18 cellular contexts compared by ENCODE assay signal in the genomic region with DNA sequence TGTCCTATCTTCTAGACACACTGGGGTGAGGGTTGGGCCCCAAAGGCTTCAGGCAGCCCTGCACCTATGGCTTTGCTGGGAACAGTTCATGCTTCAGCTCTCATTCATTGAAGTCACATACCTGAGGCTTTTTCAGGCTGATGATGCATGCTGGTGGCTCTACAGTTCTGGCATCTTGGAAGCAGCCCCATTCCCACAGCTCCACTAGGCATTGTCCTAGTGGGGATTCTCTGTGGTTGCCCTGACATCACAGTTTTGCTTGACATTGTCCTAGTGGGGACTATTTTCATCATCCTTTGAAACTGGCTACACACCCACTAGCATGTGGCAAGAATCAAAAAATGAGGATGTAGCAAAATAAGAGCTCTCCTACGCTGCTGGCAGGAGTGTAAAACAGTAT. TPM values are rescaled to one million over a fixed set of nuclear protein-coding genes. Genes with fewer than 3 reads are reported as not detected.
DNase-seq lines count a peak whose midpoint lies in the region; ATAC-seq, FAIRE-seq and TF ChIP-seq lines count a peak whose summit lies in the region.
"Had no signal": no experiment of that assay in that cellular context is flagged by ENCODE, and none has a peak within 500 bp of the region (broad histone marks: within the 10 kb centered on the region; RNA-seq: fewer than 3 reads in every experiment).

No MANE protein-coding gene starts in this region.

- POLR2A ChIA-PET in MCF 10A (lab: Yijun Ruan, JAX) = no interaction called here

- H3K27me3 ChIP-seq in mammary epithelial cell (ENCODE audit: insufficient read depth, low read length) (no peaks in the 10 kb centered on the region), keratinocyte (ENCODE audit: control insufficient read depth, extremely low read depth, insufficient read depth, low read length) (no peaks in the 10 kb centered on the region)

- CTCF ChIA-PET in mammary epithelial cell (lab: Charles Lee; ENCODE audit: low non-redundant PET) (interaction anchor here (0.5 kb wide), 1 partner anchor 1330 kb away, joined by 3 read pairs; the partner anchor contains the start of gene STPG2), MCF 10A (lab: Yijun Ruan, JAX) (interaction anchor here (0.6 to 3.2 kb wide), 2 partner anchors 10 to 70 kb away, joined by 3 to 23 read pairs; no protein-coding TSS in a partner anchor)

- H3K4me1 ChIP-seq in mammary epithelial cell (ENCODE audit: insufficient read depth, low read length) = peaks cover 6% of the 10 kb centered on the region
- H3K4me1 ChIP-seq in keratinocyte (ENCODE audit: control insufficient read depth, extremely low read depth, insufficient read depth, low read length) = peaks cover 3% of the 10 kb centered on the region

- no peaks in the 10 kb centered on the region for H3K4me1 Mint-ChIP-seq in MCF 10A (ENCODE audit: insufficient read depth, unreplicated experiment)

- H3K27ac Mint-ChIP-seq in MCF 10A (ENCODE audit: low read depth, unreplicated experiment) = no peak overlapping the region

- H2AFZ ChIP-seq in mammary epithelial cell (ENCODE audit: low read depth, low read length) (no peak overlapping the region), keratinocyte (ENCODE audit: control insufficient read depth, low read length) (no peak overlapping the region)

- peak; percentile 52 for FAIRE-seq in keratinocyte (lab: Jason Lieb, UNC)
- FAIRE-seq: K562 had no signal

- 40% methylated on average over 1 of the region's 1 CpG for WGBS in mammary epithelial cell (ENCODE audit: low coverage, missing lambda C conversion rate)

- intact Hi-C loops in mammary epithelial cell (cut with micrococcal nuclease) (no loop called here), MCF 10A (cut with micrococcal nuclease) (no loop called here)

- DNase-seq in mammary epithelial cell (peak; percentile 86), MCF 10A (ENCODE audit: unreplicated experiment) (no peak), epithelial cell of prostate (ENCODE audit: low read depth, low spot score) (peak; percentile 43), keratinocyte (ENCODE audit: low read depth, low spot score) (no peak), stromal cell of bone marrow (ENCODE audit: low read depth) (peak; percentile 9), NCI-H187 treated with DMSO at 0.1 percent for 48 hours (lab: John Stamatoyannopoulos, UW) (no peak), anterior cingulate cortex (lab: John Stamatoyannopoulos, UW) (no peak)
- DNase-seq: C1 segment of cervical spinal cord, COR-L47, DMS153, GOT3, NCI-H1092, NCI-H446 treated with DMSO at 0.1 percent for 48 hours, NCI-H748 treated with DMSO at 0.1 percent for 48 hours had no signal

- BruUV-seq in mammary epithelial cell (replicated peaks; lab: Mats Ljungman, UMichigan) (no TSS peak), MCF 10A (replicated peaks; lab: Mats Ljungman, UMichigan) (no TSS peak)

- H3K79me2 ChIP-seq in mammary epithelial cell (ENCODE audit: insufficient read depth, low read length) (no peaks in the 10 kb centered on the region), keratinocyte (ENCODE audit: control insufficient read depth, insufficient read depth, low read length) (no peaks in the 10 kb centered on the region)

- no peak overlapping the region for H3K27ac ChIP-seq in mammary epithelial cell (ENCODE audit: insufficient read depth, low read depth, low read length)
- peak overlapping the region; percentile 5 for H3K27ac ChIP-seq in epithelial cell of prostate
- no peak overlapping the region for H3K27ac ChIP-seq in keratinocyte (ENCODE audit: control insufficient read depth, insufficient read depth, low read length)
- H3K27ac ChIP-seq: 22Rv1 had no signal

- no peaks in the 10 kb centered on the region for H3K9me3 Mint-ChIP-seq in MCF 10A (ENCODE audit: unreplicated experiment)

- H3K36me3 Mint-ChIP-seq in MCF 10A (ENCODE audit: insufficient read depth, unreplicated experiment) = no peaks in the 10 kb centered on the region

- in situ Hi-C loops in mammary epithelial cell (cut with MboI; ENCODE audit: low sequenced_read_pairs in 2 of 2) = no loop called here

- H4K20me1 ChIP-seq in mammary epithelial cell (ENCODE audit: insufficient read depth, low read length) (no peaks in the 10 kb centered on the region), keratinocyte (ENCODE audit: control insufficient read depth, extremely low read depth, insufficient read depth, low read length) (no peaks in the 10 kb centered on the region)

- no peak for ATAC-seq in GM21381 (IDR thresholded peaks at IDR 0.05; ENCODE audit: unreplicated experiment)
- ATAC-seq: K562, Right ventricle myocardium inferior had no signal

- dilution Hi-C loops in mammary epithelial cell (cut with HindIII; ENCODE audit: low sequenced_read_pairs) (no loop called here), keratinocyte (cut with MboI; ENCODE audit: extremely low pct_ligation_motif_present, low sequenced_read_pairs) (no loop called here)

- no peaks in the 10 kb centered on the region for H3K9me1 ChIP-seq in keratinocyte (ENCODE audit: control insufficient read depth, extremely low read depth, insufficient read depth, low read length)

- H3K4me3 Mint-ChIP-seq in MCF 10A (ENCODE audit: unreplicated experiment) = no peak overlapping the region

- H3K27me3 Mint-ChIP-seq in MCF 10A (ENCODE audit: insufficient read depth, unreplicated experiment) = no peaks in the 10 kb centered on the region

- no peaks in the 10 kb centered on the region for H3K36me3 ChIP-seq in mammary epithelial cell (ENCODE audit: insufficient read depth, low read length)
- no peaks in the 10 kb centered on the region for H3K36me3 ChIP-seq in keratinocyte (ENCODE audit: control insufficient read depth in 2 of 2, extremely low read depth in 1 of 2, insufficient read depth in 2 of 2, low read length in 2 of 2)

- H3K9ac ChIP-seq in mammary epithelial cell (ENCODE audit: insufficient read depth, low read length) (no peak overlapping the region), keratinocyte (ENCODE audit: control insufficient read depth, extremely low read depth, insufficient read depth, low read length) (no peak overlapping the region)

- H3K4me2 ChIP-seq in mammary epithelial cell (ENCODE audit: insufficient read depth, low read depth, low read length) (no peak overlapping the region), keratinocyte (ENCODE audit: control insufficient read depth, extremely low read depth, insufficient read depth, low read depth, low read length) (no peak overlapping the region)

- H3K9me3 ChIP-seq in mammary epithelial cell (replicated peaks; ENCODE audit: insufficient read depth, low read length) = no peaks in the 10 kb centered on the region
- H3K9me3 ChIP-seq in keratinocyte (ENCODE audit: control insufficient read depth, low read depth, low read length) = no peaks in the 10 kb centered on the region

- H3K4me3 ChIP-seq in mammary epithelial cell (replicated peaks in 1 of 3; ENCODE audit: insufficient read depth in 1 of 3, low read depth in 2 of 3, low read length in 3 of 3) (no peak overlapping the region), keratinocyte (ENCODE audit: control insufficient read depth in 2 of 3, extremely low read depth in 1 of 3, insufficient read depth in 2 of 3, low read depth in 1 of 3, low read length in 3 of 3) (no peak overlapping the region)
- H3K4me3 ChIP-seq: K562 had no signal

- TF ChIP-seq CTCF in mammary epithelial cell (conservative IDR thresholded peaks at IDR 0.05 in 1 of 2, IDR thresholded peaks at IDR 0.05 in 1 of 2; ENCODE audit: extremely low read depth in 1 of 2, insufficient read depth in 1 of 2, low read depth in 1 of 2, low read length in 2 of 2) (no peak), MCF 10A (IDR thresholded peaks at IDR 0.05; ENCODE audit: unreplicated experiment) (no peak), keratinocyte (optimal IDR thresholded peaks at IDR 0.05 in 1 of 3, IDR thresholded peaks at IDR 0.05 in 1 of 3, conservative IDR thresholded peaks at IDR 0.05 in 1 of 3; ENCODE audit: extremely low read depth in 1 of 3, insufficient read depth in 2 of 3, low read length in 3 of 3) (no peak)

RNA-seq across cellular contexts. Expression of gene C4orf17, which starts 37.7 kb away (rescaled TPM):
- not detected for total RNA-seq in mammary epithelial cell
- polyA plus RNA-seq in mammary epithelial cell = not detected
- polyA minus RNA-seq in mammary epithelial cell = not detected
- not detected in 2 replicates for total RNA-seq in MCF 10A (2022)
- polyA plus RNA-seq in keratinocyte = not detected in 3 replicates
- not detected for polyA plus RNA-seq in keratinocyte (2011; ENCODE audit: low read depth)
- not detected in 2 replicates for polyA plus RNA-seq in keratinocyte (2011; cell fraction: cytosol; rRNA removed)
- polyA plus RNA-seq in keratinocyte (2011; cell fraction: nucleus; rRNA removed) = not detected in 2 replicates
- not detected in 2 replicates for polyA plus RNA-seq in keratinocyte (2012; ENCODE audit: low replicate concordance)
- not detected in 3 replicates for polyA minus RNA-seq in keratinocyte
- polyA minus RNA-seq in keratinocyte (2011; cell fraction: cytosol; rRNA and poly(A)+ RNA removed) = not detected
- not detected in 2 replicates for polyA minus RNA-seq in keratinocyte (2011; cell fraction: nucleus; rRNA and poly(A)+ RNA removed)
- total RNA-seq: K562, Right ventricle myocardium inferior had no signal
- polyA plus RNA-seq: K562 had no signal

RNA-seq across cellular contexts. Expression of gene ADH7, which starts 38.0 kb away (rescaled TPM):
- under 1 TPM in 1 of 2 donors, not detected in 1; 0.33 TPM for total RNA-seq in mammary epithelial cell
- not detected for polyA plus RNA-seq in mammary epithelial cell
- polyA minus RNA-seq in mammary epithelial cell = not detected
- total RNA-seq in MCF 10A (2022) = not detected in 2 replicates
- polyA plus RNA-seq in keratinocyte = 0.16 to 2.2 TPM (median 0.56 TPM) in 3 replicates
- polyA plus RNA-seq in keratinocyte (2011; ENCODE audit: low read depth) = 1.3 TPM
- polyA plus RNA-seq in keratinocyte (2011; cell fraction: cytosol; rRNA removed) = 0.19 and 0.32 TPM in 2 replicates
- 0.51 and 0.85 TPM in 2 replicates for polyA plus RNA-seq in keratinocyte (2011; cell fraction: nucleus; rRNA removed)
- 0.06 and 0.93 TPM in 2 replicates for polyA plus RNA-seq in keratinocyte (2012; ENCODE audit: low replicate concordance)
- 1.6 TPM in 1 of 3 replicates, not detected in the others for polyA minus RNA-seq in keratinocyte
- not detected for polyA minus RNA-seq in keratinocyte (2011; cell fraction: cytosol; rRNA and poly(A)+ RNA removed)
- 0.78 TPM in 1 of 2 replicates, not detected in the other for polyA minus RNA-seq in keratinocyte (2011; cell fraction: nucleus; rRNA and poly(A)+ RNA removed)
- total RNA-seq: K562, Right ventricle myocardium inferior had no signal
- polyA plus RNA-seq: K562 had no signal

Comparison
In these comparisons a context has a peak if more than half of its experiments do, and no peak if none do; other contexts are left out.
1. DNase-seq: peak in mammary epithelial cell (single experiment), epithelial cell of prostate (single experiment) and stromal cell of bone marrow (single experiment); none in MCF 10A (single experiment), keratinocyte (single experiment), NCI-H187 treated with DMSO at 0.1 percent for 48 hours (single experiment) and anterior cingulate cortex (0 of 58).